7 cellular contexts compared by ENCODE assay signal in genomic region chr9:134574686-134575085, GRCh38.
DNase-seq lines count a peak whose midpoint lies in the region; ATAC-seq, FAIRE-seq and TF ChIP-seq lines count a peak whose summit lies in the region.
"Not testable (repeated sequence)": the region's sequence is repeated elsewhere in the genome, so short reads cannot be mapped to it uniquely, and the experiment has no call there.

No MANE protein-coding gene starts in this region.

- H3K56ac ChIP-seq in H1 (replicated peaks; ENCODE audit: insufficient read length, low read depth, low read length) = not testable (repeated sequence)

- H3K9me3 Mint-ChIP-seq in progenitor cell of endocrine pancreas (ENCODE audit: low read depth) = not testable (repeated sequence)

- H3K18ac ChIP-seq in H1 (ENCODE audit: extremely low read depth, low read length); neuronal stem cell (ENCODE audit: low read length): not testable (repeated sequence)

- not testable (repeated sequence) for H2AK5ac ChIP-seq in H1 (ENCODE audit: low read depth, low read length)
- peak overlapping the region; percentile 40 for H2AK5ac ChIP-seq in neuronal stem cell (ENCODE audit: low read depth, low read length)

- H3K4ac ChIP-seq in H1 (replicated peaks; ENCODE audit: insufficient read length, low read depth, low read length); neuronal stem cell (ENCODE audit: low read length): not testable (repeated sequence)

- FAIRE-seq in H1 (lab: Jason Lieb, UNC) = not testable (repeated sequence)

- H3K4me1 Mint-ChIP-seq in progenitor cell of endocrine pancreas (ENCODE audit: low read depth) = not testable (repeated sequence)

- not testable (repeated sequence) for ATAC-seq in left lobe of liver

- not testable (repeated sequence) for H2BK15ac ChIP-seq in H1 (ENCODE audit: low read length); neuronal stem cell (ENCODE audit: low read length)

- not testable (repeated sequence) for H3K36me3 ChIP-seq in H1 (ENCODE audit: control insufficient read depth in 2 of 4, insufficient read depth in 4 of 4, low read length in 3 of 4); neuronal stem cell (replicated peaks in 1 of 2; ENCODE audit: control insufficient read depth in 2 of 2, insufficient read depth in 2 of 2, low read length in 2 of 2); suprapubic skin; vagina

- POLR2A ChIA-PET in H1 (lab: Charles Lee; ENCODE audit: partially characterized antibody) = not testable (repeated sequence)

- TF ChIP-seq CTCF in H1 (IDR thresholded peaks at IDR 0.05; ENCODE audit: control extremely low read depth in 1 of 3, insufficient read depth in 1 of 3, low read depth in 1 of 3, low read length in 3 of 3) = peak; percentile 18 to 81 (median 53)
- TF ChIP-seq CTCF in progenitor cell of endocrine pancreas (IDR thresholded peaks at IDR 0.05; ENCODE audit: unreplicated experiment); suprapubic skin (IDR thresholded peaks at IDR 0.05); vagina (IDR thresholded peaks at IDR 0.05): not testable (repeated sequence)

- H3K23me2 ChIP-seq in H1 (ENCODE audit: low read depth, low read length) = not testable (repeated sequence)

- not testable (repeated sequence) for H4K91ac ChIP-seq in H1 (replicated peaks; ENCODE audit: insufficient read length, low read length); neuronal stem cell (ENCODE audit: low read depth, low read length, poor library complexity)

- peaks cover 2 to 12% of the 10 kb centered on the region in 2 experiments; a peak in 1 of 4 replicates for H3K9me3 ChIP-seq in H1 (ENCODE audit: insufficient read depth in 2 of 2, low read depth in 1 of 2, low read length in 1 of 2)
- not testable (repeated sequence) for H3K9me3 ChIP-seq in neuronal stem cell (replicated peaks in 1 of 2; ENCODE audit: control insufficient read depth in 2 of 2, insufficient read depth in 1 of 2, low read depth in 1 of 2, low read length in 2 of 2); suprapubic skin; vagina

- not testable (repeated sequence) for TF ChIP-seq EP300 in H1 (IDR thresholded peaks at IDR 0.05; ENCODE audit: borderline replicate concordance in 1 of 2, low read depth in 2 of 2, low read length in 2 of 2); suprapubic skin (IDR thresholded peaks at IDR 0.05)

- H2BK5ac ChIP-seq in H1 (ENCODE audit: low read depth, low read length); neuronal stem cell (ENCODE audit: low read length): not testable (repeated sequence)

- not testable (repeated sequence) for H3K4me3 Mint-ChIP-seq in progenitor cell of endocrine pancreas (ENCODE audit: low read depth)

- H3K79me2 ChIP-seq in H1 (ENCODE audit: control insufficient read depth in 1 of 2, insufficient read depth in 2 of 2, low read length in 2 of 2) = not testable (repeated sequence)

- H3K9ac ChIP-seq in H1 (replicated peaks in 1 of 4; ENCODE audit: extremely low read depth in 1 of 4, low read depth in 3 of 4, low read length in 3 of 4); neuronal stem cell (ENCODE audit: low read depth, low read length, poor library complexity): not testable (repeated sequence)

- H3K36me3 Mint-ChIP-seq in progenitor cell of endocrine pancreas (ENCODE audit: insufficient read depth) = not testable (repeated sequence)

- not testable (repeated sequence) for H4K5ac ChIP-seq in H1 (ENCODE audit: insufficient read length, low read depth, low read length)

- not testable (repeated sequence) for H3K23ac ChIP-seq in H1 (ENCODE audit: insufficient read length); neuronal stem cell (ENCODE audit: low read depth, low read length, poor library complexity)

- H2BK120ac ChIP-seq in H1 (replicated peaks; ENCODE audit: low read depth, low read length); neuronal stem cell (ENCODE audit: low read depth, low read length): not testable (repeated sequence)

- not testable (repeated sequence) for H4K8ac ChIP-seq in H1 (ENCODE audit: extremely low read depth, insufficient read depth, low read length); neuronal stem cell (ENCODE audit: low read depth, low read length)

- H3K27ac ChIP-seq in H1 (ENCODE audit: low read depth, low read length); neuronal stem cell (replicated peaks; ENCODE audit: low read length); suprapubic skin; vagina: not testable (repeated sequence)

- H4K20me1 ChIP-seq in H1 (replicated peaks in 1 of 2; ENCODE audit: control insufficient read depth in 1 of 2, insufficient read depth in 2 of 2, low read length in 2 of 2) = not testable (repeated sequence)

- H2BK20ac ChIP-seq in H1 (ENCODE audit: low read length) = not testable (repeated sequence)

- H3K4me3 ChIP-seq in H1 (ENCODE audit: extremely low read depth in 1 of 4, insufficient read depth in 2 of 4, low read depth in 3 of 4, low read length in 4 of 4); neuronal stem cell (ENCODE audit: low read length in 2 of 2); suprapubic skin; vagina: not testable (repeated sequence)

- peak; percentile 7 for DNase-seq in activated CD4-positive, CD25-positive, alpha-beta regulatory T cell treated with anti-CD3 and anti-CD28 coated beads, Interleukin-2, amount 50 U/mL, for 72 hours
- DNase-seq in H1 (ENCODE audit: low read depth in 1 of 2, low spot score in 2 of 2) = peak in 1 of 2 experiments; percentile 14
- peak; percentile 19 for DNase-seq in left lobe of liver (ENCODE audit: low spot score)
- not testable (repeated sequence) for DNase-seq in neuronal stem cell (ENCODE audit: low spot score)
- DNase-seq in progenitor cell of endocrine pancreas (ENCODE audit: low spot score, unreplicated experiment) = peak; percentile 5
- peak; percentile 19 to 24 for DNase-seq in suprapubic skin (ENCODE audit: low spot score in 2 of 2)
- DNase-seq in vagina (ENCODE audit: extremely low spot score in 2 of 2) = peak; percentile 47 to 55

- H3K79me1 ChIP-seq in H1 (ENCODE audit: low read depth, low read length); neuronal stem cell (ENCODE audit: low read depth, low read length): not testable (repeated sequence)

- not testable (repeated sequence) for H3K4me1 ChIP-seq in H1 (replicated peaks in 1 of 4; ENCODE audit: control insufficient read depth in 3 of 4, insufficient read depth in 4 of 4, low read length in 3 of 4); neuronal stem cell (ENCODE audit: control insufficient read depth in 2 of 2, insufficient read depth in 1 of 2, low read depth in 1 of 2, low read length in 2 of 2); suprapubic skin; vagina

- peaks cover 19% of the 10 kb centered on the region for H3K27me3 Mint-ChIP-seq in progenitor cell of endocrine pancreas

- not testable (repeated sequence) for H3K14ac ChIP-seq in H1 (ENCODE audit: insufficient read length); neuronal stem cell (ENCODE audit: low read length)

- not testable (repeated sequence) for H3K27me3 ChIP-seq in H1 (replicated peaks in 1 of 4; ENCODE audit: control insufficient read depth in 3 of 4, extremely low read depth in 1 of 4, insufficient read depth in 3 of 4, low read length in 3 of 4); neuronal stem cell (ENCODE audit: control insufficient read depth in 3 of 3, insufficient read depth in 3 of 3, low read depth in 1 of 3, low read length in 3 of 3); vagina
- peaks cover 21% of the 10 kb centered on the region for H3K27me3 ChIP-seq in suprapubic skin

- 83% methylated on average over 6 of the region's 6 CpGs; no CpG with 5 or more reads in 1 of the 2 experiments for WGBS in H1 (ENCODE audit: extremely low coverage in 1 of 2, insufficient coverage in 1 of 2, insufficient read length in 1 of 2, insufficient replicate concordance in 2 of 2, low coverage in 1 of 2, low lambda C conversion rate in 2 of 2, missing lambda C conversion rate in 1 of 2), 2 experiments
- no CpG with 5 or more reads among the region's 6 CpGs for WGBS in neuronal stem cell (ENCODE audit: extremely low coverage in 2 of 2, insufficient read length in 2 of 2, insufficient replicate concordance in 1 of 2), 2 donors
- WGBS in suprapubic skin = 85% methylated on average over 2 of the region's 6 CpGs

- H3K4me2 ChIP-seq in H1 (ENCODE audit: insufficient read depth in 1 of 2, low read depth in 2 of 2, low read length in 2 of 2); neuronal stem cell (ENCODE audit: insufficient read depth, low read length, poor library complexity, severe bottlenecking): not testable (repeated sequence)

- H2AFZ ChIP-seq in H1 (ENCODE audit: low read length); neuronal stem cell (ENCODE audit: low read length): not testable (repeated sequence)

- not testable (repeated sequence) for H2BK12ac ChIP-seq in H1 (ENCODE audit: low read depth, low read length); neuronal stem cell (ENCODE audit: low read length)

- peak in 1 of 2 experiments; percentile 5; a peak in 1 of 4 replicates for TF ChIP-seq RAD21 in H1 (IDR thresholded peaks at IDR 0.05 in 1 of 2, conservative IDR thresholded peaks at IDR 0.05 in 1 of 2; ENCODE audit: low read depth in 2 of 2, low read length in 2 of 2)

- CTCF ChIA-PET in H1 (lab: Charles Lee; ENCODE audit: partially characterized antibody) = interaction anchor here (0.8 to 1.6 kb wide), 4 partner anchors 9 to 30 kb away, joined by 3 to 5 read pairs (median 4); no protein-coding TSS in a partner anchor

- H3K27ac Mint-ChIP-seq in progenitor cell of endocrine pancreas = not testable (repeated sequence)

- intact Hi-C loops in vagina (cut with DNase I) = not testable (repeated sequence)

- TF ChIP-seq POLR2A in H1 (IDR thresholded peaks at IDR 0.05; ENCODE audit: control extremely low read depth in 1 of 2, low read depth in 2 of 2, low read length in 2 of 2); suprapubic skin (IDR thresholded peaks at IDR 0.05); vagina (IDR thresholded peaks at IDR 0.05): not testable (repeated sequence)
